Comparison of ENCODE assay signal across 10 cellular contexts in the genomic region with DNA sequence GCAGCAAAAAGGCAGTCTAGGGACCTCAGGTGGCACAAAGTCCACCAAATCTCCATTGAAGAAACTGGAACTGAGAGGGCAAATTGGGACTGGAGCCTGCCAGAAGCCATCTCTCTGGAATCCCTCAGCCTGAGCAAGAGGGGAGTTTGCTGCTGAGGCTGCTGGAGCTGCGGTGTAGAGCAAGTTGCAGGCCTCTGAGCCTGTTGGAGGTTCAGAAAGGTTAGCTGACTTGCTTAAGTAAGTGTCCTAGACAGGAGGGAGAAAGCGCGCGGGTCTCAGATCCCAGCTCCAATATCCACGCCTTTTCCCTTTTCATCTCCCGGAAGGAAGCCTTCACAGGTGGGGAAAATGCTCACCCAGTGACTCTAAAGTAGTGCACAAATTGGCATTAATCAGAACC. TPM values are rescaled to one million over a fixed set of nuclear protein-coding genes. Genes with fewer than 3 reads are reported as not detected.
DNase-seq lines count a peak whose midpoint lies in the region; ATAC-seq, FAIRE-seq and TF ChIP-seq lines count a peak whose summit lies in the region.
"Had no signal": no experiment of that assay in that cellular context is flagged by ENCODE, and none has a peak within 500 bp of the region (broad histone marks: within the 10 kb centered on the region; RNA-seq: fewer than 3 reads in every experiment).

No MANE protein-coding gene starts in this region.

- POLR2A ChIA-PET in activated CD4-positive, alpha-beta T cell treated with anti-CD3 and anti-CD28 coated beads, Interleukin-2, amount 10 ng/mL, durations not matched to agents 7 days and 5 days (lab: Charles Lee) = interaction anchor here (0.6 to 1.8 kb wide), 2 partner anchors 8 to 42 kb away, joined by 3 to 5 read pairs; no protein-coding TSS in a partner anchor
- POLR2A ChIA-PET in K562 (lab: Yijun Ruan, JAX) = interaction anchor here (1.2 to 4.5 kb wide), 12 partner anchors 9 to 125 kb away, joined by 3 to 40 read pairs (median 6); no protein-coding TSS in a partner anchor

- H3K27ac ChIP-seq in K562 (ENCODE audit: extremely low read depth, low read depth, low read length) = peak overlapping the region; percentile 75; the same call in 1 of the 3 replicates
- H3K27ac ChIP-seq in lower lobe of right lung = peak overlapping the region; percentile 83
- peak overlapping the region; percentile 92 for H3K27ac ChIP-seq in stomach smooth muscle (ENCODE audit: low read length)

- H3K27ac Mint-ChIP-seq in activated CD4-positive, alpha-beta T cell treated with anti-CD3 and anti-CD28 coated beads, Interleukin-2, amount 10 ng/mL, durations not matched to agents 7 days and 5 days = peak overlapping the region; percentile 96

- no peak for ATAC-seq in K562
- ATAC-seq in lower lobe of right lung = no peak
- no peak for ATAC-seq in HG02759 (IDR thresholded peaks at IDR 0.05; ENCODE audit: unreplicated experiment)

- H2AFZ ChIP-seq in K562 (ENCODE audit: low read depth, low read length) = peak overlapping the region; percentile 92

- no peak for TF ChIP-seq POLR2A in K562 (conservative IDR thresholded peaks at IDR 0.05)

- peaks cover 17% of the 10 kb centered on the region for H3K9me3 Mint-ChIP-seq in activated CD4-positive, alpha-beta T cell treated with anti-CD3 and anti-CD28 coated beads, Interleukin-2, amount 10 ng/mL, durations not matched to agents 7 days and 5 days

- 66% methylated on average over 5 of the region's 6 CpGs for WGBS in K562 (ENCODE audit: insufficient coverage, low coverage, missing lambda C conversion rate)

- in situ Hi-C loops in K562 (cut with MboI) = no loop called here
- in situ Hi-C loops in HAP-1 (cut with MboI; ENCODE audit: low sequenced_read_pairs) = no loop called here

- DNase-seq in activated CD4-positive, alpha-beta T cell treated with anti-CD3 and anti-CD28 coated beads, Interleukin-2, amount 10 ng/mL, durations not matched to agents 7 days and 5 days = no peak
- no peak for DNase-seq in activated CD4-positive, alpha-beta T cell treated with anti-CD3 and anti-CD28 coated beads, Interleukin-2, amount 50 U/mL, for 1 hour
- DNase-seq in K562 (ENCODE audit: extremely low read depth in 1 of 4, low spot score in 3 of 4) (no peak), lower lobe of right lung (no peak), nucleus accumbens (lab: John Stamatoyannopoulos, UW) (no peak), HAP-1 (ENCODE audit: low spot score in 2 of 2) (no peak)
- DNase-seq: NCI-H1417 had no signal

- H3K4me3 ChIP-seq in K562 = no peak overlapping the region
- H3K4me3 ChIP-seq in lower lobe of right lung = peak overlapping the region; percentile 64
- H3K4me3 ChIP-seq in stomach smooth muscle (ENCODE audit: low read length in 2 of 2) = peak overlapping the region; percentile 65 to 81
- H3K4me3 ChIP-seq in HAP-1 = no peak overlapping the region

- TF ChIP-seq CTCF in K562 (IDR thresholded peaks at IDR 0.05 in 2 of 3, conservative IDR thresholded peaks at IDR 0.05 in 1 of 3; ENCODE audit: insufficient read depth in 2 of 3, low read depth in 1 of 3, low read length in 3 of 3) = no peak
- TF ChIP-seq CTCF in lower lobe of right lung (IDR thresholded peaks at IDR 0.05) = no peak

- peaks cover 32% of the 10 kb centered on the region for H3K79me2 ChIP-seq in K562 (ENCODE audit: control insufficient read depth, insufficient read depth, low read length)

- H3K4me1 Mint-ChIP-seq in activated CD4-positive, alpha-beta T cell treated with anti-CD3 and anti-CD28 coated beads, Interleukin-2, amount 10 ng/mL, durations not matched to agents 7 days and 5 days = peaks cover 60% of the 10 kb centered on the region

- H4K20me1 ChIP-seq in K562 (replicated peaks; ENCODE audit: control insufficient read depth, insufficient read depth, low read length) = no peaks in the 10 kb centered on the region

- H3K27me3 Mint-ChIP-seq in activated CD4-positive, alpha-beta T cell treated with anti-CD3 and anti-CD28 coated beads, Interleukin-2, amount 10 ng/mL, durations not matched to agents 7 days and 5 days = no peaks in the 10 kb centered on the region

- no peaks in the 10 kb centered on the region for H3K27me3 ChIP-seq in K562 (ENCODE audit: control insufficient read depth in 2 of 2, insufficient read depth in 2 of 2, low read length in 2 of 2)
- no peaks in the 10 kb centered on the region for H3K27me3 ChIP-seq in lower lobe of right lung (ENCODE audit: low read depth)
- H3K27me3 ChIP-seq in stomach smooth muscle (ENCODE audit: control insufficient read depth in 1 of 2, insufficient read depth in 2 of 2, low read length in 2 of 2) = no peaks in the 10 kb centered on the region
- no peaks in the 10 kb centered on the region for H3K27me3 ChIP-seq in HAP-1 (ENCODE audit: low read depth)

- TF ChIP-seq RAD21 in K562 (CRISPR knock-in tag; conservative IDR thresholded peaks at IDR 0.05 in 1 of 2, IDR thresholded peaks at IDR 0.05 in 1 of 2) = no peak

- no TSS peak for BruUV-seq in K562 (replicated peaks; lab: Mats Ljungman, UMichigan)

- peaks cover 41% of the 10 kb centered on the region for H3K36me3 Mint-ChIP-seq in activated CD4-positive, alpha-beta T cell treated with anti-CD3 and anti-CD28 coated beads, Interleukin-2, amount 10 ng/mL, durations not matched to agents 7 days and 5 days (ENCODE audit: low read depth)

- H3K9ac ChIP-seq in K562 (ENCODE audit: insufficient read depth in 1 of 2, low read depth in 2 of 2, low read length in 2 of 2) (peak overlapping the region; percentile 71 to 83; a peak in 3 of 4 replicates), stomach smooth muscle (ENCODE audit: low read length in 2 of 2) (peak overlapping the region; percentile 78 to 90)

- H3K4me1 ChIP-seq in K562 (replicated peaks in 1 of 2; ENCODE audit: control insufficient read depth in 2 of 2, insufficient read depth in 2 of 2, low read length in 2 of 2) = peaks cover 22 to 32% of the 10 kb centered on the region in 2 experiments
- H3K4me1 ChIP-seq in lower lobe of right lung = peaks cover 35% of the 10 kb centered on the region
- H3K4me1 ChIP-seq in stomach smooth muscle (ENCODE audit: control insufficient read depth, insufficient read depth, low read length) = peaks cover 15% of the 10 kb centered on the region
- H3K4me1 ChIP-seq in HAP-1 = peaks cover 19% of the 10 kb centered on the region

- H3K4me3 Mint-ChIP-seq in activated CD4-positive, alpha-beta T cell treated with anti-CD3 and anti-CD28 coated beads, Interleukin-2, amount 10 ng/mL, durations not matched to agents 7 days and 5 days = peak overlapping the region; percentile 87

- CTCF ChIA-PET in activated CD4-positive, alpha-beta T cell treated with anti-CD3 and anti-CD28 coated beads, Interleukin-2, amount 10 ng/mL, durations not matched to agents 7 days and 5 days (lab: Charles Lee) = interaction anchor here (1.0 to 7.0 kb wide), 9 partner anchors 9 to 46 kb away, joined by 3 to 53 read pairs (median 5); no protein-coding TSS in a partner anchor
- CTCF ChIA-PET in K562 (lab: Yijun Ruan, JAX; ENCODE audit: low intra/inter-chr PET ratio) = no interaction called here

- no peak for TF ChIP-seq EP300 in K562 (IDR thresholded peaks at IDR 0.05; ENCODE audit: low read length)

- H3K9me3 ChIP-seq in K562 (replicated peaks; ENCODE audit: control insufficient read depth, insufficient read depth, low read depth, low read length) = no peaks in the 10 kb centered on the region
- H3K9me3 ChIP-seq in lower lobe of right lung = no peaks in the 10 kb centered on the region
- no peaks in the 10 kb centered on the region for H3K9me3 ChIP-seq in stomach smooth muscle (ENCODE audit: control insufficient read depth in 2 of 2, low read length in 2 of 2)
- no peaks in the 10 kb centered on the region for H3K9me3 ChIP-seq in HAP-1

- no peak for FAIRE-seq in K562 (lab: Jason Lieb, UNC)
- FAIRE-seq: GM18507 had no signal

- peak overlapping the region; percentile 90 for H3K4me2 ChIP-seq in K562 (ENCODE audit: insufficient read depth, low read length)

- H3K36me3 ChIP-seq in K562 (ENCODE audit: control insufficient read depth, insufficient read depth, low read length) (no peaks in the 10 kb centered on the region), lower lobe of right lung (no peaks in the 10 kb centered on the region), stomach smooth muscle (ENCODE audit: control insufficient read depth in 2 of 2, insufficient read depth in 2 of 2, low read length in 2 of 2) (no peaks in the 10 kb centered on the region), HAP-1 (replicated peaks) (no peaks in the 10 kb centered on the region)

- intact Hi-C loops in K562 (cut with micrococcal nuclease) = no loop called here
- intact Hi-C loops in lower lobe of right lung (cut with DNase I) = no loop called here

- H3K9me1 ChIP-seq in K562 (ENCODE audit: control insufficient read depth, insufficient read depth, low read length) = no peaks in the 10 kb centered on the region

RNA-seq across cellular contexts. Expression of gene TGFBR1, which starts 1.4 kb away (rescaled TPM):
- total RNA-seq in activated CD4-positive, alpha-beta T cell treated with anti-CD3 and anti-CD28 coated beads, Interleukin-2, amount 10 ng/mL, durations not matched to agents 7 days and 5 days = 10 to 100 TPM; 60.7 to 71.2 TPM
- total RNA-seq in K562 (2011; cell fraction: chromatin; rRNA removed; ENCODE audit: low replicate concordance) = 128 and 138 TPM in 2 replicates
- total RNA-seq in K562 (2011; cell fraction: nucleolus; rRNA removed) = 54.0 and 59.5 TPM in 2 replicates
- total RNA-seq in K562 (2011; cell fraction: nucleoplasm; rRNA removed) = 105 and 166 TPM in 2 replicates
- 22.0 and 23.8 TPM in 2 replicates for total RNA-seq in K562 (2014; rRNA removed)
- 43.7 and 52.6 TPM in 2 replicates for total RNA-seq in K562 (2014; rRNA removed; fragmentation: Illumina TruSeq; extraction: Trizol)
- total RNA-seq in K562 (2015; rRNA removed; fragmentation: Illumina TruSeq; extraction: Trizol) = 39.6 and 42.7 TPM in 2 replicates
- 47.1 and 51.9 TPM in 2 replicates for total RNA-seq in K562 (2021)
- 60.6 and 62.4 TPM in 2 replicates for polyA plus RNA-seq in K562 (2011; rRNA removed)
- polyA plus RNA-seq in K562 (2011; cell fraction: cytosol; rRNA removed) = 26.0 and 33.7 TPM in 2 replicates
- polyA plus RNA-seq in K562 (2011; cell fraction: nucleus; rRNA removed) = 34.5 and 36.0 TPM in 2 replicates
- polyA plus RNA-seq in K562 (2012) = 21.8 and 26.0 TPM in 2 replicates
- polyA plus RNA-seq in K562 (2014; fragmentation: Illumina TruSeq; extraction: Trizol) = 21.0 and 22.9 TPM in 2 replicates
- 10 to 100 TPM; 15.9 to 57.6 TPM for polyA plus RNA-seq in K562 (2014; fragmentation: Nextera tagmentation; extraction: Ambion mirVana)
- 14.0 and 15.5 TPM in 2 replicates for polyA plus RNA-seq in K562 (2014; rRNA removed)
- polyA minus RNA-seq in K562 (2011; rRNA and poly(A)+ RNA removed) = 200 and 204 TPM in 2 replicates
- polyA minus RNA-seq in K562 (2011; cell fraction: cytosol; rRNA and poly(A)+ RNA removed) = 71.2 and 76.9 TPM in 2 replicates
- polyA minus RNA-seq in K562 (2011; cell fraction: nucleus; rRNA and poly(A)+ RNA removed) = 21.1 and 40.8 TPM in 2 replicates
- total RNA-seq in lower lobe of right lung = 78.8 TPM

Comparison
In these comparisons a context has a peak if more than half of its experiments do, and no peak if none do; other contexts are left out.
1. H3K4me3 ChIP-seq: peak in lower lobe of right lung (single experiment) and stomach smooth muscle (2 of 2); none in K562 (single experiment) and HAP-1 (single experiment).
2. Peak in every context shown above with its lines, with median percentiles within 50 percentile points of each other: H3K27ac ChIP-seq.